Comparison of ENCODE assay signal across 15 cellular contexts in the genomic region with DNA sequence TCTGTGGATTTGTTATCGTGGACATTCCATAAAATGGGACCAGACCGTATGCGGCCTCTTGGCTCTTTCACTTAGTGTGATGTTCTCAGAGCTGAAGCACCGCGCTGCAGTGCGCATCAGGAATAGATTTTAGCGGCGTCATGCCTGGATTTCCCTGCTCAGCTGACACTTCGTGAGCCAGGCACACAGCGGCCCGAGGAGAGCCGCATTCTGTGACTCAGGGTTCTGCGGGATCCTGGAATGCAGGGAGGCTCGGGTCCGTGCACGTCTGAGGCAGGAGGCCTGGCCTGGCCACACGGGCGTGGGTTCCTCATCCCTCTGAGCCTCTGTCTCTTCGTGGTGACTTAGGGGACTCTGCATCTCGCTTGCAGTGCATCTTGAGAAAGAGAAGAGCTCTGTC. TPM values are rescaled to one million over a fixed set of nuclear protein-coding genes. Genes with fewer than 3 reads are reported as not detected.
"Had no signal": no experiment of that assay in that cellular context is flagged by ENCODE, and none has a peak within 500 bp of the region (broad histone marks: within the 10 kb centered on the region; RNA-seq: fewer than 3 reads in every experiment).

No MANE protein-coding gene starts in this region.

- H3K27ac Mint-ChIP-seq: activated CD4-positive, alpha-beta memory T cell treated with anti-CD3 and anti-CD28 coated beads, Interleukin-2, amount 10 ng/mL, durations not matched to agents 7 days and 5 days; activated naive CD8-positive, alpha-beta T cell treated with anti-CD3 and anti-CD28 coated beads, Interleukin-2, amount 10 ng/mL, durations not matched to agents 7 days and 5 days had no signal

- H3K36me3 Mint-ChIP-seq: activated naive CD8-positive, alpha-beta T cell treated with anti-CD3 and anti-CD28 coated beads, Interleukin-2, amount 10 ng/mL, durations not matched to agents 7 days and 5 days had no signal

- H3K9me3 Mint-ChIP-seq: activated CD4-positive, alpha-beta memory T cell treated with anti-CD3 and anti-CD28 coated beads, Interleukin-2, amount 10 ng/mL, durations not matched to agents 7 days and 5 days; activated naive CD8-positive, alpha-beta T cell treated with anti-CD3 and anti-CD28 coated beads, Interleukin-2, amount 10 ng/mL, durations not matched to agents 7 days and 5 days had no signal

- DNase-seq: activated CD4-positive, alpha-beta memory T cell treated with anti-CD3 and anti-CD28 coated beads, Interleukin-2, amount 10 ng/mL, durations not matched to agents 7 days and 5 days; activated CD4-positive, alpha-beta T cell treated with anti-CD3 and anti-CD28 coated beads for 1 hour; activated gamma-delta T cell treated with Interleukin-2 at 50 U/mL for 16 hours; activated naive CD8-positive, alpha-beta T cell treated with anti-CD3 and anti-CD28 coated beads, Interleukin-2, amount 10 ng/mL, durations not matched to agents 7 days and 5 days; activated T-cell treated with anti-CD3 and anti-CD28 coated beads, Interleukin-2, amount 50 U/mL, for 48 hours; glutamatergic neuron; mesenchymal stem cell; ovary; T-helper 9 cell; thyroid gland; uterus had no signal

- H3K4me3 Mint-ChIP-seq: activated CD4-positive, alpha-beta memory T cell treated with anti-CD3 and anti-CD28 coated beads, Interleukin-2, amount 10 ng/mL, durations not matched to agents 7 days and 5 days; activated naive CD8-positive, alpha-beta T cell treated with anti-CD3 and anti-CD28 coated beads, Interleukin-2, amount 10 ng/mL, durations not matched to agents 7 days and 5 days; neural crest cell had no signal

- H3K4me1 Mint-ChIP-seq: activated naive CD8-positive, alpha-beta T cell treated with anti-CD3 and anti-CD28 coated beads, Interleukin-2, amount 10 ng/mL, durations not matched to agents 7 days and 5 days; neural crest cell had no signal

- ATAC-seq: left colon had no signal

- FAIRE-seq: bronchial epithelial cell had no signal

RNA-seq across cellular contexts. Expression of a gene that starts 13.4 kb away (rescaled TPM):
- total RNA-seq: activated CD4-positive, alpha-beta memory T cell treated with anti-CD3 and anti-CD28 coated beads, Interleukin-2, amount 10 ng/mL, durations not matched to agents 7 days and 5 days; fibroblast of villous mesenchyme had no signal
